In the genomic region with DNA sequence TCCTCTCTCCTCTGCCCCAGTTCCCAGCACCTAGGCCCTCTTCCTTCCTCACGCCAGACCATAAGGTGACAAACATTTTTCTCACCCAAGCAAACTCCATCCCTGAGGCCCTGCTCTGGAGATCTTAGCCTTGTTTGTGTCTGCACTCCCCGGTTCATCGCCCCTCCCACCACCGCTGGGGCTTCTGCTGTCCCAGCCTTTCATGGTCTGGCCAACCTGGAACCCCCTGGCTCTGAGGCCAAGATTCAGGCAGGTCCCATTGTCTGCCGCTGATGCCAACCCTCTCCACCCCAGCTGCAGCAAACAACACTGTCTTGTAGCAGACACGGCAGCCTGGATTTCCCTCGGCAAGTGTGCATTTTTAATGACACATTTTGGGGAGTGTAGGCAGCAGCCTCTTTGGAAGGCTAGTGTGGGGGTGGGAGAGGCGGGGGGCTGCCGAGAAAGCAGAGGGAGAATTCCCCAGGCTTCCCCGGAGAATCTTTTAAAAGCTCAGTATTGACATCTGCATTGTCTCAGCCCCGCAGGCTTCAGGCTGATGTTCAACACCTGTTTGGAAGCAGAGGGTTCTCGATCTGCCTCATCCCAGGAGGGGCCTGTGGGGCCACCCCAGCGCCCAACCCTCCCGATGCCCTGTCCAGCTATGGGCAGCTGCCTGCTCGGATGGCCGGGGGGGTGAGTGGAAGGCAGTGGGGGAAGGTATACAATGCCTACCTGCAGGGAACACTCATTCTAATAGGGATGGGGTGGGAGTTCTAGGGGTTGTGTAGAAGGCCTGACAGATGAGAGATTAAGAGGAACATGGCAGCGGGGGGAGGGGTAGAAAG, we compare ENCODE assay signal across 25 cellular contexts. TPM values are rescaled to one million over a fixed set of nuclear protein-coding genes. Genes with fewer than 3 reads are reported as not detected.
DNase-seq lines count a peak whose midpoint lies in the region; ATAC-seq and TF ChIP-seq lines count a peak whose summit lies in the region.
"Had no signal": no experiment of that assay in that cellular context is flagged by ENCODE, and none has a peak within 500 bp of the region (broad histone marks: within the 10 kb centered on the region; RNA-seq: fewer than 3 reads in every experiment).

No MANE protein-coding gene starts in this region.

- H2AFZ ChIP-seq in neural cell (ENCODE audit: low read depth, low read length): no peak overlapping the region

- H3K9me3 ChIP-seq in breast epithelium: no peaks in the 10 kb centered on the region
- H3K9me3 ChIP-seq in neural cell (ENCODE audit: low read length): no peaks in the 10 kb centered on the region
- no peaks in the 10 kb centered on the region for H3K9me3 ChIP-seq in stomach
- H3K9me3 ChIP-seq: pancreas, thyroid gland had no signal

- H3K27ac Mint-ChIP-seq in type B pancreatic cell: peak overlapping the region; percentile 86
- H3K27ac Mint-ChIP-seq: activated naive CD4-positive, alpha-beta T cell treated with anti-CD3 and anti-CD28 coated beads, Interleukin-2, amount 50 U/mL, for 24 hours had no signal

- TF ChIP-seq POLR2A in breast epithelium (IDR thresholded peaks at IDR 0.05) (no peak), stomach (IDR thresholded peaks at IDR 0.05) (no peak)

- no peaks in the 10 kb centered on the region for H3K79me2 ChIP-seq in neural cell (replicated peaks; ENCODE audit: insufficient read depth, low read length)

- TF ChIP-seq EP300 in neural cell (conservative IDR thresholded peaks at IDR 0.05; ENCODE audit: poor library complexity, severe bottlenecking) (no peak), stomach (IDR thresholded peaks at IDR 0.05) (no peak)

- no peaks in the 10 kb centered on the region for H3K27me3 ChIP-seq in breast epithelium
- H3K27me3 ChIP-seq in neural cell (ENCODE audit: insufficient read depth, low read depth, low read length): no peaks in the 10 kb centered on the region
- H3K27me3 ChIP-seq in stomach: no peaks in the 10 kb centered on the region
- H3K27me3 ChIP-seq: pancreas, thyroid gland had no signal

- DNase-seq in SKM-1 treated with dmso at 0.1 percent for 144 hours (lab: John Stamatoyannopoulos, UW; ENCODE audit: unreplicated experiment) (peak; percentile 25), SKM-1 (lab: John Stamatoyannopoulos, UW; ENCODE audit: unreplicated experiment) (no peak), breast epithelium (ENCODE audit: low spot score in 2 of 2) (peak in 1 of 2 donors; percentile 55), type B pancreatic cell (ENCODE audit: extremely low spot score, unreplicated experiment) (no peak), stomach (no peak)
- no peak for DNase-seq in activated CD4-positive, CD25-positive, alpha-beta regulatory T cell treated with anti-CD3 and anti-CD28 coated beads, Interleukin-2, amount 50 U/mL, for 72 hours
- DNase-seq: 8988T; activated CD4-positive, alpha-beta T cell treated with anti-CD3 and anti-CD28 coated beads, Interleukin-2, amount 50 U/mL, for 1 hour; aorta; DMS53; H9; kidney glomerular epithelial cell; NCI-H187 treated with DMSO at 0.1 percent for 48 hours; NCI-H2227 treated with DMSO at 0.1 percent for 48 hours; NCI-H748 treated with DMSO at 0.1 percent for 48 hours; pancreas; PC-3; stimulated activated CD4-positive, alpha-beta T cell treated with anti-CD3 and anti-CD28 coated beads, Interleukin-15, amount 100 ng/mL, for 24 hours; T-helper 2 cell; thyroid gland had no signal

- H3K4me2 ChIP-seq in neural cell (ENCODE audit: low read length): peak overlapping the region; percentile 9
- H3K4me2 ChIP-seq: KMS-11 had no signal

- no peaks in the 10 kb centered on the region for H3K9me3 Mint-ChIP-seq in type B pancreatic cell
- H3K9me3 Mint-ChIP-seq: activated naive CD4-positive, alpha-beta T cell treated with anti-CD3 and anti-CD28 coated beads, Interleukin-2, amount 50 U/mL, for 24 hours; H9 had no signal

- H3K9me2 ChIP-seq in neural cell (ENCODE audit: insufficient read depth, low read length): no peaks in the 10 kb centered on the region

- H3K36me3 Mint-ChIP-seq in type B pancreatic cell: no peaks in the 10 kb centered on the region
- H3K36me3 Mint-ChIP-seq: activated naive CD4-positive, alpha-beta T cell treated with anti-CD3 and anti-CD28 coated beads, Interleukin-2, amount 50 U/mL, for 24 hours had no signal

- WGBS in stomach, 5 donors: 72 to 86% (median 82%) methylated on average over 15 to 17 of the region's 17 CpGs

- no peak for TF ChIP-seq RAD21 in neural cell (conservative IDR thresholded peaks at IDR 0.05)

- H3F3A ChIP-seq in neural cell (ENCODE audit: insufficient read depth, low read length, poor library complexity, severe bottlenecking): no peaks in the 10 kb centered on the region

- H3K4me1 ChIP-seq in breast epithelium (peaks cover 11 to 16% of the 10 kb centered on the region in 2 donors), stomach (peaks cover 0 to 30% (median 12%) of the 10 kb centered on the region in 4 donors)
- H3K4me1 ChIP-seq: pancreas had no signal

- no peak for ATAC-seq in GM19324 (IDR thresholded peaks at IDR 0.05; ENCODE audit: low FRiP score, unreplicated experiment)
- ATAC-seq: pancreas, PC-3, sciatic nerve had no signal

- no peaks in the 10 kb centered on the region for H4K20me1 ChIP-seq in neural cell (ENCODE audit: insufficient read depth)

- H3K36me3 ChIP-seq in breast epithelium (no peaks in the 10 kb centered on the region), neural cell (ENCODE audit: insufficient read depth, low read length) (no peaks in the 10 kb centered on the region), stomach (no peaks in the 10 kb centered on the region)
- H3K36me3 ChIP-seq: pancreas, thyroid gland had no signal

- H3K27ac ChIP-seq in breast epithelium (peak overlapping the region; percentile 22 to 95), neural cell (ENCODE audit: low read length) (peak overlapping the region; percentile 42), stomach (no peak overlapping the region)
- H3K27ac ChIP-seq: KMS-11, pancreas, thyroid gland had no signal

- H3K4me1 Mint-ChIP-seq in type B pancreatic cell (ENCODE audit: unreplicated experiment): peaks cover 61% of the 10 kb centered on the region

- peak overlapping the region; percentile 34 for H3K9ac ChIP-seq in neural cell (ENCODE audit: low read length)
- H3K9ac ChIP-seq: KMS-11 had no signal

- TF ChIP-seq CTCF in breast epithelium (IDR thresholded peaks at IDR 0.05) (no peak), neural cell (IDR thresholded peaks at IDR 0.05; ENCODE audit: poor library complexity, severe bottlenecking) (no peak), type B pancreatic cell (conservative IDR thresholded peaks at IDR 0.05) (no peak), stomach (IDR thresholded peaks at IDR 0.05) (no peak)

- no peak overlapping the region for H3K4me3 ChIP-seq in breast epithelium
- peak overlapping the region; percentile 5 for H3K4me3 ChIP-seq in neural cell (ENCODE audit: low read length)
- H3K4me3 ChIP-seq in stomach: no peak overlapping the region
- H3K4me3 ChIP-seq: pancreas, thyroid gland had no signal

- H3K4me3 Mint-ChIP-seq in type B pancreatic cell: peak overlapping the region; percentile 46
- H3K4me3 Mint-ChIP-seq: activated naive CD4-positive, alpha-beta T cell treated with anti-CD3 and anti-CD28 coated beads, Interleukin-2, amount 50 U/mL, for 24 hours; H9 had no signal

- intact Hi-C loops in breast epithelium (cut with DNase I; ENCODE audit: low total_unique reads) (no loop called here), stomach (cut with DNase I; ENCODE audit: low total_unique reads) (no loop called here)

- H3K27me3 Mint-ChIP-seq in type B pancreatic cell: no peaks in the 10 kb centered on the region
- H3K27me3 Mint-ChIP-seq: activated naive CD4-positive, alpha-beta T cell treated with anti-CD3 and anti-CD28 coated beads, Interleukin-2, amount 50 U/mL, for 24 hours had no signal

TF ChIP-seq in neural cell, 6 proteins besides CTCF, POLR2A, EP300 and RAD21:
- no peak for TF ChIP-seq TAF1 (IDR thresholded peaks at IDR 0.05; ENCODE audit: low read depth)
- TF ChIP-seq POLR2AphosphoS5 (IDR thresholded peaks at IDR 0.05): no peak
- TF ChIP-seq MXI1 (conservative IDR thresholded peaks at IDR 0.05; ENCODE audit: poor library complexity, severe bottlenecking): no peak
- no peak for TF ChIP-seq SMC3 (conservative IDR thresholded peaks at IDR 0.05; ENCODE audit: poor library complexity)
- TF ChIP-seq EZH2 (IDR thresholded peaks at IDR 0.05; ENCODE audit: borderline replicate concordance, insufficient read depth, low read length, poor library complexity, severe bottlenecking): no peak
- TF ChIP-seq, protein P1, sequence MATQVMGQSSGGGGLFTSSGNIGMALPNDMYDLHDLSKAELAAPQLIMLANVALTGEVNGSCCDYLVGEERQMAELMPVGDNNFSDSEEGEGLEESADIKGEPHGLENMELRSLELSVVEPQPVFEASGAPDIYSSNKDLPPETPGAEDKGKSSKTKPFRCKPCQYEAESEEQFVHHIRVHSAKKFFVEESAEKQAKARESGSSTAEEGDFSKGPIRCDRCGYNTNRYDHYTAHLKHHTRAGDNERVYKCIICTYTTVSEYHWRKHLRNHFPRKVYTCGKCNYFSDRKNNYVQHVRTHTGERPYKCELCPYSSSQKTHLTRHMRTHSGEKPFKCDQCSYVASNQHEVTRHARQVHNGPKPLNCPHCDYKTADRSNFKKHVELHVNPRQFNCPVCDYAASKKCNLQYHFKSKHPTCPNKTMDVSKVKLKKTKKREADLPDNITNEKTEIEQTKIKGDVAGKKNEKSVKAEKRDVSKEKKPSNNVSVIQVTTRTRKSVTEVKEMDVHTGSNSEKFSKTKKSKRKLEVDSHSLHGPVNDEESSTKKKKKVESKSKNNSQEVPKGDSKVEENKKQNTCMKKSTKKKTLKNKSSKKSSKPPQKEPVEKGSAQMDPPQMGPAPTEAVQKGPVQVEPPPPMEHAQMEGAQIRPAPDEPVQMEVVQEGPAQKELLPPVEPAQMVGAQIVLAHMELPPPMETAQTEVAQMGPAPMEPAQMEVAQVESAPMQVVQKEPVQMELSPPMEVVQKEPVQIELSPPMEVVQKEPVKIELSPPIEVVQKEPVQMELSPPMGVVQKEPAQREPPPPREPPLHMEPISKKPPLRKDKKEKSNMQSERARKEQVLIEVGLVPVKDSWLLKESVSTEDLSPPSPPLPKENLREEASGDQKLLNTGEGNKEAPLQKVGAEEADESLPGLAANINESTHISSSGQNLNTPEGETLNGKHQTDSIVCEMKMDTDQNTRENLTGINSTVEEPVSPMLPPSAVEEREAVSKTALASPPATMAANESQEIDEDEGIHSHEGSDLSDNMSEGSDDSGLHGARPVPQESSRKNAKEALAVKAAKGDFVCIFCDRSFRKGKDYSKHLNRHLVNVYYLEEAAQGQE (IDR thresholded peaks at IDR 0.05; ENCODE audit: borderline replicate concordance): no peak

RNA-seq across cellular contexts. Expression of gene NECTIN1, which starts 41.6 kb away (rescaled TPM):
- 1 to 10 TPM; 2.6 to 6.6 (median 4.5) TPM for total RNA-seq in breast epithelium
- polyA plus RNA-seq in neural cell: 5.6 and 8.1 TPM in 2 replicates
- polyA minus RNA-seq in neural cell: 28.2 and 29.8 TPM in 2 replicates
- total RNA-seq in type B pancreatic cell (ENCODE audit: low replicate concordance): 62.9 and 128 TPM in 2 replicates
- 10 to 100 TPM in 2 of 5 donors, 1 to 10 TPM in 3; 5.4 to 92.1 (median 6.5) TPM for total RNA-seq in stomach
- 10 to 100 TPM in 1 of 3 donors, 1 to 10 TPM in 2; 1.2 to 20.9 (median 3.1) TPM for polyA plus RNA-seq in stomach

Comparison
In these comparisons a context has a peak if more than half of its experiments do, and no peak if none do; other contexts are left out.
1. H3K27ac ChIP-seq: peak in breast epithelium (2 of 2) and neural cell (single experiment); none in stomach (0 of 5).